Comparison of ENCODE assay signal across 8 cellular contexts in genomic region chr3:8970971-8971589, GRCh38. TPM values are rescaled to one million over a fixed set of nuclear protein-coding genes. Genes with fewer than 3 reads are reported as not detected.
DNase-seq lines count a peak whose midpoint lies in the region; FAIRE-seq and TF ChIP-seq lines count a peak whose summit lies in the region.

No MANE protein-coding gene starts in this region.

- FAIRE-seq in H54 (lab: Jason Lieb, UNC): no peak

- no peak for TF ChIP-seq POLR2A in H54 (IDR thresholded peaks at IDR 0.05; ENCODE audit: low read depth, low read length)

- H3K36me3 ChIP-seq in H7 (replicated peaks; ENCODE audit: control insufficient read depth, insufficient read depth, low read length): no peaks in the 10 kb centered on the region

- in situ Hi-C loops in Caki2 (cut with HindIII; ENCODE audit: low pct_unique_long_range_greater_than_20kb, low sequenced_read_pairs): no loop called here

- H3K27me3 ChIP-seq in H7 (ENCODE audit: control insufficient read depth, insufficient read depth, low read length): no peaks in the 10 kb centered on the region

- peak; percentile 41 for DNase-seq in Caki2 (ENCODE audit: low read depth)
- DNase-seq in H54 (ENCODE audit: insufficient read length, low spot score): peak; percentile 43
- peak; percentile 46 for DNase-seq in NCI-H345 (lab: John Stamatoyannopoulos, UW)
- peak; percentile 74 for DNase-seq in activated CD4-positive, alpha-beta T cell treated with anti-CD3 and anti-CD28 coated beads, Interleukin-2, amount 50 U/mL, for 48 hours
- peak; percentile 74 for DNase-seq in ecto neural progenitor cell (ENCODE audit: low spot score)
- DNase-seq in middle frontal gyrus (ENCODE audit: extremely low spot score, low spot score): peak; percentile 51
- DNase-seq in stimulated activated CD8-positive, alpha-beta memory T cell treated with anti-CD3 and anti-CD28 coated beads, Interleukin-4, amount 100 ng/mL, for 4 hours (ENCODE audit: low read depth in 2 of 2, low spot score in 1 of 2): peak; percentile 30 to 55
- DNase-seq in H7: no peak

- no peak overlapping the region for H3K4me3 ChIP-seq in H7 (ENCODE audit: insufficient read depth, low read depth, low read length)

RNA-seq across cellular contexts. Expression of gene RAD18, which starts 7.8 kb away (rescaled TPM):
- 3.9 and 11.9 TPM in 2 replicates for total RNA-seq in Caki2 (2014; rRNA removed; shearing (Covaris generic); ENCODE audit: low replicate concordance)
- 18.4 and 21.0 TPM in 2 replicates for total RNA-seq in H7 (2014; rRNA removed; shearing (Covaris generic))
